10 cellular contexts compared by ENCODE assay signal in genomic region chr20:57509665-57510237, GRCh38. TPM values are rescaled to one million over a fixed set of nuclear protein-coding genes. Genes with fewer than 3 reads are reported as not detected.
A peak's percentile ranks its signal among the peaks of the same experiment; 100 is the strongest.
DNase-seq lines count a peak whose midpoint lies in the region; ATAC-seq, FAIRE-seq and TF ChIP-seq lines count a peak whose summit lies in the region.
"Had no signal": no experiment of that assay in that cellular context is flagged by ENCODE, and none has a peak within 500 bp of the region (broad histone marks: within the 10 kb centered on the region; RNA-seq: fewer than 3 reads in every experiment).

No MANE protein-coding gene starts in this region.

- H3K36me3 ChIP-seq in fibroblast of lung (ENCODE audit: control insufficient read depth, insufficient read depth, low read length): no peaks in the 10 kb centered on the region

- no peak for ATAC-seq in GM18511 (IDR thresholded peaks at IDR 0.05; ENCODE audit: unreplicated experiment)

- FAIRE-seq in GM19239 (lab: Jason Lieb, UNC): no peak
- FAIRE-seq: GM18507, small intestine had no signal

- H3K27ac ChIP-seq in fibroblast of lung (ENCODE audit: insufficient read depth, low read length) (no peak overlapping the region), dorsolateral prefrontal cortex (no peak overlapping the region)

- no peak overlapping the region for H3K9ac ChIP-seq in fibroblast of lung (ENCODE audit: insufficient read depth, low read length)

- no peak overlapping the region for H3K4me2 ChIP-seq in fibroblast of lung (ENCODE audit: extremely low read depth, insufficient read depth, low read length)

- H3K4me1 ChIP-seq in fibroblast of lung (ENCODE audit: control insufficient read depth, extremely low read depth, insufficient read depth, low read length): no peaks in the 10 kb centered on the region

- H3K4me3 ChIP-seq in fibroblast of lung (replicated peaks in 1 of 4; ENCODE audit: control extremely low read depth in 1 of 4, insufficient read depth in 1 of 4, low read depth in 3 of 4, low read length in 4 of 4) (no peak overlapping the region), dorsolateral prefrontal cortex (no peak overlapping the region)

- H3K79me2 ChIP-seq in fibroblast of lung (ENCODE audit: control insufficient read depth, insufficient read depth, low read length): no peaks in the 10 kb centered on the region

- no peaks in the 10 kb centered on the region for H3K9me3 ChIP-seq in fibroblast of lung (ENCODE audit: control insufficient read depth, insufficient read depth, low read depth, low read length)

- intact Hi-C loops in dorsolateral prefrontal cortex (cut with DNase I): loop anchor here in 1 of 2 donors (5.0 kb wide), 1 partner anchor 693 kb away; no protein-coding TSS in a partner anchor

- H3K27me3 ChIP-seq in fibroblast of lung (ENCODE audit: control insufficient read depth, insufficient read depth, low read length): no peaks in the 10 kb centered on the region
- H3K27me3 ChIP-seq in dorsolateral prefrontal cortex: peaks cover 0 to 6% (median 0%) of the 10 kb centered on the region in 45 donors

- H2AFZ ChIP-seq in fibroblast of lung (ENCODE audit: low read length): no peak overlapping the region

- DNase-seq in 8988T: peak; percentile 73
- DNase-seq in GM10266 (ENCODE audit: extremely low spot score): peak; percentile 45
- peak; percentile 57 for DNase-seq in OCI-M1 (lab: John Stamatoyannopoulos, UW)
- DNase-seq in fibroblast of lung (ENCODE audit: low read depth in 2 of 2): no peak
- no peak for DNase-seq in NCI-H2029 treated with DMSO at 0.1 percent for 48 hours (lab: John Stamatoyannopoulos, UW)
- no peak for DNase-seq in GM19239 (ENCODE audit: insufficient read length, low spot score)
- no peak for DNase-seq in dorsolateral prefrontal cortex
- DNase-seq: small intestine had no signal

- no peaks in the 10 kb centered on the region for H4K20me1 ChIP-seq in fibroblast of lung (ENCODE audit: control insufficient read depth, extremely low read depth, insufficient read depth, low read length)

- TF ChIP-seq CTCF in GM10266 (IDR thresholded peaks at IDR 0.05; ENCODE audit: control insufficient read depth, insufficient read depth, low read depth, missing control alignments) (peak; percentile 48), fibroblast of lung (conservative IDR thresholded peaks at IDR 0.05 in 1 of 2, IDR thresholded peaks at IDR 0.05 in 1 of 2; ENCODE audit: low read depth in 1 of 2, low read length in 2 of 2) (peak; percentile 32 to 48), dorsolateral prefrontal cortex (IDR thresholded peaks at IDR 0.05 in 54 of 56, conservative IDR thresholded peaks at IDR 0.05 in 2 of 56; ENCODE audit: low read depth in 1 of 56, partially characterized antibody in 56 of 56) (peak in 2 of 56 donors; percentile 10 to 12)

RNA-seq across cellular contexts. Expression of gene CTCFL, which starts 15.2 kb away (rescaled TPM):
- total RNA-seq in fibroblast of lung (not detected in 2 replicates), dorsolateral prefrontal cortex (under 1 TPM in 1 of 120 experiments, not detected in 119; 0.13 TPM)
- polyA plus RNA-seq in fibroblast of lung: not detected in 2 replicates
- polyA plus RNA-seq in fibroblast of lung (2012): not detected in 2 replicates
- not detected in 2 replicates for polyA minus RNA-seq in fibroblast of lung (ENCODE audit: low replicate concordance)

RNA-seq across cellular contexts. Expression of gene PCK1, which starts 51.2 kb away (rescaled TPM):
- total RNA-seq in fibroblast of lung (under 0.01 TPM in 1 of 2 replicates, not detected in the other), dorsolateral prefrontal cortex (10 to 100 TPM in 6 of 120 experiments, 1 to 10 TPM in 83, under 1 TPM in 24, not detected in 7; 0.16 to 13.1 (median 2.9) TPM)
- not detected in 2 replicates for polyA plus RNA-seq in fibroblast of lung
- polyA plus RNA-seq in fibroblast of lung (2012): not detected in 2 replicates
- polyA minus RNA-seq in fibroblast of lung (ENCODE audit: low replicate concordance): not detected in 2 replicates

Comparison
In these comparisons a context has a peak if more than half of its experiments do, and no peak if none do; other contexts are left out.
1. DNase-seq: peak in 8988T (single experiment), GM10266 (single experiment) and OCI-M1 (single experiment); none in fibroblast of lung (0 of 2), NCI-H2029 treated with DMSO at 0.1 percent for 48 hours (single experiment), GM19239 (single experiment) and dorsolateral prefrontal cortex (0 of 10).